9 cellular contexts compared by ENCODE assay signal in genomic region chr5:10442581-10442980, GRCh38. TPM values are rescaled to one million over a fixed set of nuclear protein-coding genes. Genes with fewer than 3 reads are reported as not detected.
A peak's percentile ranks its signal among the peaks of the same experiment; 100 is the strongest.
DNase-seq lines count a peak whose midpoint lies in the region; ATAC-seq and TF ChIP-seq lines count a peak whose summit lies in the region.
"Had no signal": no experiment of that assay in that cellular context is flagged by ENCODE, and none has a peak within 500 bp of the region (broad histone marks: within the 10 kb centered on the region; RNA-seq: fewer than 3 reads in every experiment).

No MANE protein-coding gene starts in this region.

- H3K27me3 Mint-ChIP-seq in effector memory CD8-positive, alpha-beta T cell, result no peaks in the 10 kb centered on the region

- peak overlapping the region; percentile 63 for H3K4me3 ChIP-seq in neuron (ENCODE audit: low read length)

- H3K4me3 Mint-ChIP-seq in effector memory CD8-positive, alpha-beta T cell, result peak overlapping the region; percentile 85 to 90

- H3K27me3 ChIP-seq in neuron (ENCODE audit: insufficient read depth, low read length), result no peaks in the 10 kb centered on the region
- peaks cover 9% of the 10 kb centered on the region for H3K27me3 ChIP-seq in foreskin keratinocyte

- no peak for TF ChIP-seq CTCF in foreskin keratinocyte (conservative IDR thresholded peaks at IDR 0.05)

- H3K36me3 ChIP-seq in neuron (ENCODE audit: insufficient read depth, low read length), result peaks cover 10% of the 10 kb centered on the region

- H2AFZ ChIP-seq in neuron (ENCODE audit: low read depth, low read length), result no peak overlapping the region

- no peak overlapping the region for H3K27ac ChIP-seq in foreskin keratinocyte

- peaks cover 35 to 38% of the 10 kb centered on the region in 2 donors for H3K4me1 Mint-ChIP-seq in effector memory CD8-positive, alpha-beta T cell (ENCODE audit: low read depth in 2 of 2)

- H3K4me1 ChIP-seq in neuron (ENCODE audit: insufficient read depth, low read length) (peaks cover 13% of the 10 kb centered on the region), foreskin keratinocyte (no peaks in the 10 kb centered on the region)

- H3K36me3 Mint-ChIP-seq in effector memory CD8-positive, alpha-beta T cell (ENCODE audit: insufficient read depth), result peaks cover 6% of the 10 kb centered on the region

- H3K9me3 Mint-ChIP-seq in effector memory CD8-positive, alpha-beta T cell, result no peaks in the 10 kb centered on the region

- no peaks in the 10 kb centered on the region for H3K9me3 ChIP-seq in neuron (ENCODE audit: low read length)

- H3K27ac Mint-ChIP-seq in effector memory CD8-positive, alpha-beta T cell, result peak overlapping the region; percentile 67 to 68

- DNase-seq in GF-D8 (lab: John Stamatoyannopoulos, UW) (peak; percentile 36), NOMO-1 treated with DMSO at 0.1 percent for 48 hours (lab: John Stamatoyannopoulos, UW; ENCODE audit: unreplicated experiment) (peak; percentile 91), NCI-H1694 treated with DMSO at 0.1 percent for 48 hours (lab: John Stamatoyannopoulos, UW) (no peak), foreskin keratinocyte (no peak)
- DNase-seq in effector memory CD8-positive, alpha-beta T cell, result no peak
- no peak for DNase-seq in stimulated activated naive CD4-positive, alpha-beta T cell treated with Interleukin-2 at 50 U/mL for 16 hours (lab: John Stamatoyannopoulos, UW)
- DNase-seq: amniotic stem cell had no signal

- no peak for ATAC-seq in effector memory CD8-positive, alpha-beta T cell (replicated peaks)
- ATAC-seq in HG03354 (IDR thresholded peaks at IDR 0.05; ENCODE audit: poor library complexity, severe bottlenecking, unreplicated experiment) (no peak), foreskin keratinocyte (no peak)

RNA-seq across cellular contexts. Expression of gene ROPN1L, which starts 0.9 kb away (rescaled TPM):
- 0.17 and 0.18 TPM in 2 replicates for total RNA-seq in foreskin keratinocyte
- polyA plus RNA-seq in foreskin keratinocyte, result 0.17 and 0.19 TPM in 2 replicates

Comparison
In these comparisons a context has a peak if more than half of its experiments do, and no peak if none do; other contexts are left out.
1. DNase-seq: peak in GF-D8 (single experiment) and NOMO-1 treated with DMSO at 0.1 percent for 48 hours (single experiment); none in effector memory CD8-positive, alpha-beta T cell (0 of 3), stimulated activated naive CD4-positive, alpha-beta T cell treated with Interleukin-2 at 50 U/mL for 16 hours (single experiment), NCI-H1694 treated with DMSO at 0.1 percent for 48 hours (single experiment) and foreskin keratinocyte (0 of 2).